Comparison of ENCODE assay signal across 19 cellular contexts in genomic region chr1:51473716-51474115, GRCh38. TPM values are rescaled to one million over a fixed set of nuclear protein-coding genes. Genes with fewer than 3 reads are reported as not detected.
DNase-seq lines count a peak whose midpoint lies in the region; ATAC-seq, FAIRE-seq and TF ChIP-seq lines count a peak whose summit lies in the region.
"Had no signal": no experiment of that assay in that cellular context is flagged by ENCODE, and none has a peak within 500 bp of the region (broad histone marks: within the 10 kb centered on the region; RNA-seq: fewer than 3 reads in every experiment).

No MANE protein-coding gene starts in this region.

- H3K27ac Mint-ChIP-seq in activated T-cell treated with anti-CD3 and anti-CD28 coated beads, Interleukin-2, amount 50 U/mL, for 24 hours: peak overlapping the region; percentile 60
- peak overlapping the region; percentile 47 for H3K27ac Mint-ChIP-seq in stimulated activated memory B cell treated with anti-CD40 and anti-IgM and Interleukin-4, amounts not matched to agents 10 μg/mL and 1 μg/mL and 100 μg/mL, for 72 hours
- no peak overlapping the region for H3K27ac Mint-ChIP-seq in neural progenitor cell
- H3K27ac Mint-ChIP-seq: activated naive CD4-positive, alpha-beta T cell treated with anti-CD3 and anti-CD28 coated beads, Interleukin-2, amount 50 U/mL, for 72 hours had no signal

- H3K4me2 ChIP-seq in neural progenitor cell: no peak overlapping the region

- H3F3A ChIP-seq in neural progenitor cell (ENCODE audit: low read depth): no peaks in the 10 kb centered on the region

- H3K9ac ChIP-seq in SK-N-MC (ENCODE audit: insufficient read length) (no peak overlapping the region), neural progenitor cell (no peak overlapping the region)

- no peaks in the 10 kb centered on the region for H3K27me3 Mint-ChIP-seq in activated T-cell treated with anti-CD3 and anti-CD28 coated beads, Interleukin-2, amount 50 U/mL, for 24 hours
- no peaks in the 10 kb centered on the region for H3K27me3 Mint-ChIP-seq in stimulated activated memory B cell treated with anti-CD40 and anti-IgM and Interleukin-4, amounts not matched to agents 10 μg/mL and 1 μg/mL and 100 μg/mL, for 72 hours
- H3K27me3 Mint-ChIP-seq in neural progenitor cell (ENCODE audit: insufficient read depth, low read depth): no peaks in the 10 kb centered on the region

- no peak for ATAC-seq in stimulated activated memory B cell treated with anti-CD40 and anti-IgM and Interleukin-4, amounts not matched to agents 10 μg/mL and 1 μg/mL and 100 μg/mL, for 72 hours
- ATAC-seq: activated naive CD4-positive, alpha-beta T cell treated with anti-CD3 and anti-CD28 coated beads, Interleukin-2, amount 50 U/mL, for 72 hours had no signal

- no peak overlapping the region for H3K4me3 ChIP-seq in SK-N-MC
- H3K4me3 ChIP-seq in neural progenitor cell: no peak overlapping the region
- H3K4me3 ChIP-seq: heart right ventricle had no signal

- H3K9me3 Mint-ChIP-seq in activated T-cell treated with anti-CD3 and anti-CD28 coated beads, Interleukin-2, amount 50 U/mL, for 24 hours: peaks cover 13% of the 10 kb centered on the region
- H3K9me3 Mint-ChIP-seq in stimulated activated memory B cell treated with anti-CD40 and anti-IgM and Interleukin-4, amounts not matched to agents 10 μg/mL and 1 μg/mL and 100 μg/mL, for 72 hours: no peaks in the 10 kb centered on the region
- H3K9me3 Mint-ChIP-seq in neural progenitor cell: peaks cover 10% of the 10 kb centered on the region

- no peak for TF ChIP-seq CTCF in neural progenitor cell (IDR thresholded peaks at IDR 0.05)

- no peaks in the 10 kb centered on the region for H3K27me3 ChIP-seq in neural progenitor cell
- H3K27me3 ChIP-seq: heart right ventricle had no signal

- H3K36me3 Mint-ChIP-seq in activated T-cell treated with anti-CD3 and anti-CD28 coated beads, Interleukin-2, amount 50 U/mL, for 24 hours (ENCODE audit: low read depth): peaks cover 57% of the 10 kb centered on the region
- peaks cover 69% of the 10 kb centered on the region for H3K36me3 Mint-ChIP-seq in stimulated activated memory B cell treated with anti-CD40 and anti-IgM and Interleukin-4, amounts not matched to agents 10 μg/mL and 1 μg/mL and 100 μg/mL, for 72 hours
- peaks cover 5% of the 10 kb centered on the region for H3K36me3 Mint-ChIP-seq in neural progenitor cell

- H3K27ac ChIP-seq in SK-N-MC: peak overlapping the region; percentile 56
- H3K27ac ChIP-seq in neural progenitor cell: no peak overlapping the region

- FAIRE-seq in islet of Langerhans (lab: Jason Lieb, UNC): peak; percentile 38
- FAIRE-seq: small intestine had no signal

- H4K20me1 ChIP-seq in neural progenitor cell (ENCODE audit: low read depth): no peaks in the 10 kb centered on the region

- no peak for DNase-seq in activated T-cell treated with anti-CD3 and anti-CD28 coated beads, Interleukin-2, amount 50 U/mL, for 24 hours
- DNase-seq in activated T-cell treated with anti-CD3 and anti-CD28 coated beads, Interleukin-2, amount 50 U/mL, for 1 hour: no peak
- DNase-seq in SK-N-MC (ENCODE audit: low read depth, low spot score) (no peak), NCI-H1694 (lab: John Stamatoyannopoulos, UW) (no peak), iPS-NIHi11 (ENCODE audit: low spot score) (no peak), neural progenitor cell (ENCODE audit: low spot score) (no peak)
- DNase-seq: activated T-cell treated with anti-CD3 and anti-CD28 coated beads for 4 hours, DND-41, heart right ventricle, Karpas-422, NCI-H1417, NCI-H2171, NCI-H774, posterior cingulate gyrus, small intestine, trophoblast cell had no signal

- H3K4me1 ChIP-seq in neural progenitor cell: no peaks in the 10 kb centered on the region

- no peaks in the 10 kb centered on the region for H3K9me3 ChIP-seq in SK-N-MC (ENCODE audit: low read depth, low read length)
- H3K9me3 ChIP-seq in neural progenitor cell (ENCODE audit: low read depth): no peaks in the 10 kb centered on the region

- H3K4me3 Mint-ChIP-seq in activated T-cell treated with anti-CD3 and anti-CD28 coated beads, Interleukin-2, amount 50 U/mL, for 24 hours: no peak overlapping the region
- H3K4me3 Mint-ChIP-seq in stimulated activated memory B cell treated with anti-CD40 and anti-IgM and Interleukin-4, amounts not matched to agents 10 μg/mL and 1 μg/mL and 100 μg/mL, for 72 hours: no peak overlapping the region
- no peak overlapping the region for H3K4me3 Mint-ChIP-seq in neural progenitor cell

- peaks cover 19% of the 10 kb centered on the region for H3K4me1 Mint-ChIP-seq in activated T-cell treated with anti-CD3 and anti-CD28 coated beads, Interleukin-2, amount 50 U/mL, for 24 hours (ENCODE audit: low read depth)
- peaks cover 11% of the 10 kb centered on the region for H3K4me1 Mint-ChIP-seq in stimulated activated memory B cell treated with anti-CD40 and anti-IgM and Interleukin-4, amounts not matched to agents 10 μg/mL and 1 μg/mL and 100 μg/mL, for 72 hours
- H3K4me1 Mint-ChIP-seq in neural progenitor cell: no peaks in the 10 kb centered on the region

- H3K36me3 ChIP-seq in SK-N-MC (ENCODE audit: insufficient read depth, low read length) (no peaks in the 10 kb centered on the region), neural progenitor cell (no peaks in the 10 kb centered on the region)

- no peaks in the 10 kb centered on the region for H3K79me2 ChIP-seq in neural progenitor cell (ENCODE audit: low read depth)

- H2AFZ ChIP-seq in neural progenitor cell (replicated peaks): no peak overlapping the region

RNA-seq across cellular contexts. Expression of gene EPS15, which starts 45.4 kb away (rescaled TPM):
- total RNA-seq in neural progenitor cell (ENCODE audit: low replicate concordance): 36.3 and 42.0 TPM in 2 replicates
